Comparison of ENCODE assay signal across 12 cellular contexts in the genomic region with DNA sequence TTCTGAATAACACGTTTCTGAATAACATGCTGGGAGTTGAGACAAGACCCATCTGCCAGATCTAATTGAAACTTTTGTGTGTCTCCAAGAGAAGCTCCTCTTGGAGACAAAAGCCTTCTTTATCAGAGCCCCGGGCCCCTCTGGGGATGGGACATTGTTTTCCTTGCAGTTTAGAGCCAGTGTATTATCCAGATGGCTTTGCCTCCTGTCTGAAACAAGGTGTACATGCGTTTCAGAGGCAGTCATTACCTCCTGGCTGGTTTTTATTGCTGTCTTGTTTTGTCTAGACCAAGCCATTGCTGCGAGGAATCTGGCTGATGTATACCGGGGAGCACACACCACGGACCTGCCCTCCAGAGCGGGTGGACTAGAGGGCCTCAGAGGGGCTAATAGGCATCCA. TPM values are rescaled to one million over a fixed set of nuclear protein-coding genes. Genes with fewer than 3 reads are reported as not detected.
DNase-seq lines count a peak whose midpoint lies in the region; ATAC-seq and TF ChIP-seq lines count a peak whose summit lies in the region.
"Had no signal": no experiment of that assay in that cellular context is flagged by ENCODE, and none has a peak within 500 bp of the region (broad histone marks: within the 10 kb centered on the region; RNA-seq: fewer than 3 reads in every experiment).

No MANE protein-coding gene starts in this region.

- H3K27me3 ChIP-seq in breast epithelium (no peaks in the 10 kb centered on the region), mucosa of stomach (ENCODE audit: control insufficient read depth, insufficient read depth, low read length) (no peaks in the 10 kb centered on the region), thyroid gland (no peaks in the 10 kb centered on the region)
- H3K27me3 ChIP-seq: upper lobe of right lung had no signal

- peaks cover 13% of the 10 kb centered on the region for H3K36me3 ChIP-seq in breast epithelium
- peaks cover 31% of the 10 kb centered on the region for H3K36me3 ChIP-seq in mucosa of stomach (ENCODE audit: control insufficient read depth, insufficient read depth, low read length)
- peaks cover 16 to 18% of the 10 kb centered on the region in 2 donors for H3K36me3 ChIP-seq in thyroid gland

- no peaks in the 10 kb centered on the region for H3K36me3 Mint-ChIP-seq in activated T-cell treated with anti-CD3 and anti-CD28 coated beads, Interleukin-2, amount 50 U/mL, for 24 hours (ENCODE audit: low read depth)

- H3K9me3 Mint-ChIP-seq in activated T-cell treated with anti-CD3 and anti-CD28 coated beads, Interleukin-2, amount 50 U/mL, for 24 hours = no peaks in the 10 kb centered on the region

- H3K4me1 ChIP-seq in breast epithelium = peaks cover 0 to 50% of the 10 kb centered on the region in 2 donors
- peaks cover 79% of the 10 kb centered on the region for H3K4me1 ChIP-seq in mucosa of stomach (ENCODE audit: control insufficient read depth, insufficient read depth, low read length)
- peaks cover 47 to 66% of the 10 kb centered on the region in 2 donors for H3K4me1 ChIP-seq in thyroid gland

- peak overlapping the region in 2 of 3 donors; percentile 1 to 92 for H3K4me3 ChIP-seq in breast epithelium
- no peak overlapping the region for H3K4me3 ChIP-seq in mucosa of stomach (ENCODE audit: low read length)
- H3K4me3 ChIP-seq in thyroid gland (replicated peaks in 1 of 3) = no peak overlapping the region
- H3K4me3 ChIP-seq: upper lobe of right lung had no signal

- no peaks in the 10 kb centered on the region for H3K27me3 Mint-ChIP-seq in activated T-cell treated with anti-CD3 and anti-CD28 coated beads, Interleukin-2, amount 50 U/mL, for 24 hours

- H3K27ac Mint-ChIP-seq in activated T-cell treated with anti-CD3 and anti-CD28 coated beads, Interleukin-2, amount 50 U/mL, for 24 hours = peak overlapping the region; percentile 89

- ATAC-seq in HG03280 (IDR thresholded peaks at IDR 0.05; ENCODE audit: unreplicated experiment) = no peak
- ATAC-seq: upper lobe of right lung had no signal

- TF ChIP-seq POLR2A in breast epithelium (IDR thresholded peaks at IDR 0.05) (no peak), thyroid gland (IDR thresholded peaks at IDR 0.05) (no peak)

- H3K9me3 ChIP-seq in breast epithelium (no peaks in the 10 kb centered on the region), mucosa of stomach (ENCODE audit: control insufficient read depth, low read length) (no peaks in the 10 kb centered on the region), thyroid gland (no peaks in the 10 kb centered on the region)
- H3K9me3 ChIP-seq: upper lobe of right lung had no signal

- intact Hi-C loops in breast epithelium (cut with DNase I; ENCODE audit: low total_unique reads) (no loop called here), thyroid gland (cut with DNase I) (no loop called here)

- H3K9ac ChIP-seq in mucosa of stomach (ENCODE audit: low read length) = peak overlapping the region; percentile 98

- 74 to 75% methylated on average over 7 of the region's 7 CpGs for WGBS in thyroid gland, 2 donors

- H3K4me3 Mint-ChIP-seq in activated T-cell treated with anti-CD3 and anti-CD28 coated beads, Interleukin-2, amount 50 U/mL, for 24 hours = peak overlapping the region; percentile 4

- no peak for DNase-seq in activated T-cell treated with anti-CD3 and anti-CD28 coated beads, Interleukin-2, amount 50 U/mL, for 24 hours
- DNase-seq in activated T-cell treated with anti-CD3 and anti-CD28 coated beads for 4 hours (no peak), breast epithelium (ENCODE audit: low spot score in 2 of 2) (no peak), thyroid gland (no peak), NCI-H2107 treated with DMSO at 0.1 percent for 48 hours (lab: John Stamatoyannopoulos, UW; ENCODE audit: unreplicated experiment) (no peak), dedifferentiated amniotic fluid mesenchymal stem cell (ENCODE audit: extremely low spot score) (no peak)
- DNase-seq: DND-41, kidney, NCI-H446, upper lobe of right lung had no signal

- TF ChIP-seq CTCF in breast epithelium (IDR thresholded peaks at IDR 0.05) (no peak), thyroid gland (IDR thresholded peaks at IDR 0.05) (no peak)

- H3K27ac ChIP-seq in breast epithelium (peak overlapping the region; percentile 86 to 100), thyroid gland (peak overlapping the region in 2 of 3 donors; percentile 8 to 15)
- H3K27ac ChIP-seq: upper lobe of right lung had no signal

- peaks cover 81% of the 10 kb centered on the region for H3K4me1 Mint-ChIP-seq in activated T-cell treated with anti-CD3 and anti-CD28 coated beads, Interleukin-2, amount 50 U/mL, for 24 hours (ENCODE audit: low read depth)

RNA-seq across cellular contexts. Expression of gene FOSL2, which starts 7.8 kb away (rescaled TPM):
- total RNA-seq in breast epithelium (100 to 1,000 TPM; 106 to 116 (median 116) TPM), thyroid gland (10 to 100 TPM; 30.7 to 85.1 (median 40.6) TPM)

Comparison
In these comparisons a context has a peak if more than half of its experiments do, and no peak if none do; other contexts are left out.
1. H3K4me3 ChIP-seq: peak in breast epithelium (2 of 3); none in mucosa of stomach (single experiment) and thyroid gland (0 of 3).